1 cellular context compared by ENCODE assay signal in genomic region chr3:179658584-179658983, GRCh38.
TF ChIP-seq lines count a peak whose summit lies in the region.

No MANE protein-coding gene starts in this region.

TF ChIP-seq in HepG2, 621 proteins besides CTCF, POLR2A, EP300 and RAD21:
- TF ChIP-seq SP1 (IDR thresholded peaks at IDR 0.05) (no peak), SP1 (CRISPR knock-in tag; IDR thresholded peaks at IDR 0.05) (no peak), ZNF331 (CRISPR knock-in tag; IDR thresholded peaks at IDR 0.05) (no peak), HNRNPK (IDR thresholded peaks at IDR 0.05; ENCODE audit: low read depth, low read length, poor library complexity, severe bottlenecking) (no peak), ZNF776 (CRISPR knock-in tag; IDR thresholded peaks at IDR 0.05) (no peak), TAF15 (IDR thresholded peaks at IDR 0.05; ENCODE audit: low read depth, low read length, poor library complexity, severe bottlenecking) (no peak), KLF16 (CRISPR knock-in tag; IDR thresholded peaks at IDR 0.05) (no peak), GABPB1 (CRISPR knock-in tag; IDR thresholded peaks at IDR 0.05) (no peak), FUBP1 (CRISPR knock-in tag; IDR thresholded peaks at IDR 0.05; ENCODE audit: borderline replicate concordance) (no peak), NPAS2 (CRISPR knock-in tag; IDR thresholded peaks at IDR 0.05; ENCODE audit: borderline replicate concordance) (no peak), XBP1 (CRISPR knock-in tag; IDR thresholded peaks at IDR 0.05) (no peak), MLX (CRISPR knock-in tag; IDR thresholded peaks at IDR 0.05) (no peak), HOXA3 (CRISPR knock-in tag; IDR thresholded peaks at IDR 0.05) (no peak)
